ENCODE assay signal across 13 cellular contexts in the genomic region with DNA sequence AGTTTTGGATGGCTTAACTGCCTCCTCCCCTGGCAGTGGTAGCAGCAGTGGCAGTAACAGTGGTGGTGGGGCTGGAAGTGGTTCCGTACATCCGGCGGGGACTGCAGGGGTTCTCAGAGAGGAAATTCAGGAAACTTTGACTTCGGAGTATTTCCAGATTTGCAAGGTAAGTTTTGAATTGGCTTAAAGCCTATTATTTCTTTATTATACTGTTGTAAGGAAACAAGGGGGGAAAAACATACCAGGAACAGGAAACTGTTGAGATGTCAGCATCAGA. TPM values are rescaled to one million over a fixed set of nuclear protein-coding genes. Genes with fewer than 3 reads are reported as not detected.
DNase-seq lines count a peak whose midpoint lies in the region; ATAC-seq and TF ChIP-seq lines count a peak whose summit lies in the region.
"Had no signal": no experiment of that assay in that cellular context is flagged by ENCODE, and none has a peak within 500 bp of the region (broad histone marks: within the 10 kb centered on the region; RNA-seq: fewer than 3 reads in every experiment).

No MANE protein-coding gene starts in this region.

- H3F3A ChIP-seq in GM23338 (replicated peaks; ENCODE audit: low read depth) (no peaks in the 10 kb centered on the region), GM23248 (ENCODE audit: insufficient read depth) (no peaks in the 10 kb centered on the region)

- no peak overlapping the region for H3K27ac Mint-ChIP-seq in CD4-positive, alpha-beta T cell
- H3K27ac Mint-ChIP-seq in GM23338 = peak overlapping the region; percentile 52; the same call in 1 of the 2 replicates
- H3K27ac Mint-ChIP-seq in WTC11 = no peak overlapping the region
- no peak overlapping the region for H3K27ac Mint-ChIP-seq in mesothelial cell of epicardium
- H3K27ac Mint-ChIP-seq: IgD-negative memory B cell had no signal

- H3K27ac ChIP-seq in CD4-positive, alpha-beta T cell (ENCODE audit: low read depth, low read length) = no peak overlapping the region
- H3K27ac ChIP-seq in GM23338 (ENCODE audit: low read depth) = no peak overlapping the region
- no peak overlapping the region for H3K27ac ChIP-seq in GM23248
- H3K27ac ChIP-seq: esophagus squamous epithelium had no signal

- H3K9me2 ChIP-seq in GM23338 (ENCODE audit: insufficient read depth) (no peaks in the 10 kb centered on the region), GM23248 (ENCODE audit: insufficient read depth) (no peaks in the 10 kb centered on the region)

- H3K36me3 ChIP-seq in GM23338 (ENCODE audit: insufficient read depth) (no peaks in the 10 kb centered on the region), GM23248 (ENCODE audit: low read depth) (no peaks in the 10 kb centered on the region)
- H3K36me3 ChIP-seq: esophagus squamous epithelium had no signal

- CTCF ChIA-PET in CD4-positive, alpha-beta T cell (lab: Charles Lee) = no interaction called here
- CTCF ChIA-PET in WTC11 (lab: Charles Lee) = no interaction called here

- intact Hi-C loops in CD4-positive, alpha-beta T cell (cut with DNase I, micrococcal nuclease) = no loop called here
- intact Hi-C loops in left colon (cut with DNase I, micrococcal nuclease) = no loop called here

- H3K9me3 Mint-ChIP-seq in CD4-positive, alpha-beta T cell = peaks cover 13% of the 10 kb centered on the region
- H3K9me3 Mint-ChIP-seq in GM23338 (no peaks in the 10 kb centered on the region), WTC11 (no peaks in the 10 kb centered on the region), mesothelial cell of epicardium (no peaks in the 10 kb centered on the region)

- H3K27me3 ChIP-seq in CD4-positive, alpha-beta T cell (ENCODE audit: control insufficient read depth, insufficient read depth, low read length) = peaks cover 60% of the 10 kb centered on the region
- H3K27me3 ChIP-seq in GM23338 (ENCODE audit: insufficient read depth) = no peaks in the 10 kb centered on the region
- peaks cover 25% of the 10 kb centered on the region for H3K27me3 ChIP-seq in GM23248 (replicated peaks; ENCODE audit: insufficient read depth)

- H3K79me2 ChIP-seq in GM23338 (replicated peaks; ENCODE audit: insufficient read depth) = 0 out of 2 replicates have a peak, but pooled peaks cover 4% of the 10 kb centered on the region
- no peaks in the 10 kb centered on the region for H3K79me2 ChIP-seq in GM23248 (ENCODE audit: insufficient read depth)

- TF ChIP-seq CTCF in CD4-positive, alpha-beta T cell (IDR thresholded peaks at IDR 0.05) = no peak
- TF ChIP-seq CTCF in GM23338 (conservative IDR thresholded peaks at IDR 0.05; ENCODE audit: low read depth in 2 of 2) (no peak), WTC11 (IDR thresholded peaks at IDR 0.05) (no peak), mesothelial cell of epicardium (IDR thresholded peaks at IDR 0.05; ENCODE audit: unreplicated experiment) (no peak)

- peaks cover 22% of the 10 kb centered on the region for H3K4me1 Mint-ChIP-seq in CD4-positive, alpha-beta T cell (ENCODE audit: low read depth)
- H3K4me1 Mint-ChIP-seq in GM23338 (peaks cover 13% of the 10 kb centered on the region; the same call in 2 of the 3 replicates), WTC11 (peaks cover 11% of the 10 kb centered on the region), mesothelial cell of epicardium (peaks cover 11% of the 10 kb centered on the region)

- peaks cover 11% of the 10 kb centered on the region for H3K4me1 ChIP-seq in GM23338 (ENCODE audit: insufficient read depth)
- no peaks in the 10 kb centered on the region for H3K4me1 ChIP-seq in GM23248 (ENCODE audit: insufficient read depth)

- POLR2A ChIA-PET in CD4-positive, alpha-beta T cell (lab: Charles Lee) = no interaction called here
- POLR2A ChIA-PET in WTC11 (lab: Charles Lee) = no interaction called here

- H3K36me3 Mint-ChIP-seq in CD4-positive, alpha-beta T cell (ENCODE audit: low read depth) = no peaks in the 10 kb centered on the region
- peaks cover 4% of the 10 kb centered on the region; the same call in 2 of the 3 replicates for H3K36me3 Mint-ChIP-seq in GM23338 (ENCODE audit: low read depth)
- no peaks in the 10 kb centered on the region for H3K36me3 Mint-ChIP-seq in WTC11
- no peaks in the 10 kb centered on the region for H3K36me3 Mint-ChIP-seq in mesothelial cell of epicardium

- H2AFZ ChIP-seq in GM23338 = peak overlapping the region; percentile 90; the same call in 1 of the 2 replicates
- no peak overlapping the region for H2AFZ ChIP-seq in GM23248

- no peak for ATAC-seq in CD4-positive, alpha-beta T cell (ENCODE audit: poor library complexity)
- no peak for ATAC-seq in GM23338
- ATAC-seq in WTC11 = no peak
- ATAC-seq in left colon = no peak
- ATAC-seq: stimulated activated naive CD8-positive, alpha-beta T cell treated with anti-CD3 and anti-CD28 coated beads, Interleukin-15, Interleukin-2, amounts not matched to agents 100 U/mL and 50 U/mL, for 24 hours had no signal

- H3K4me3 Mint-ChIP-seq in CD4-positive, alpha-beta T cell = peak overlapping the region; percentile 58
- H3K4me3 Mint-ChIP-seq in GM23338 = peak overlapping the region; percentile 87
- peak overlapping the region; percentile 91 for H3K4me3 Mint-ChIP-seq in WTC11
- H3K4me3 Mint-ChIP-seq in mesothelial cell of epicardium = peak overlapping the region; percentile 60

- H3K27me3 Mint-ChIP-seq in CD4-positive, alpha-beta T cell = peaks cover 86% of the 10 kb centered on the region
- peaks cover 9% of the 10 kb centered on the region for H3K27me3 Mint-ChIP-seq in GM23338 (ENCODE audit: insufficient read depth, low read depth, poor library complexity)
- H3K27me3 Mint-ChIP-seq in WTC11 (ENCODE audit: low read depth) = peaks cover 3% of the 10 kb centered on the region; the same call in 1 of the 2 replicates
- H3K27me3 Mint-ChIP-seq in mesothelial cell of epicardium (ENCODE audit: low read depth) = peaks cover 81% of the 10 kb centered on the region

- H4K20me1 ChIP-seq in GM23338 (replicated peaks; ENCODE audit: insufficient read depth) = no peaks in the 10 kb centered on the region
- no peaks in the 10 kb centered on the region for H4K20me1 ChIP-seq in GM23248 (ENCODE audit: insufficient read depth)

- H3K4me3 ChIP-seq in GM23338 = peak overlapping the region; percentile 86
- H3K4me3 ChIP-seq in GM23248 = no peak overlapping the region

- H3K4me2 ChIP-seq in GM23338 (peak overlapping the region; percentile 94), GM23248 (ENCODE audit: unreplicated experiment) (no peak overlapping the region)

- in situ Hi-C loops in GM23248 (cut with MboI) = no loop called here

- no peak overlapping the region for H3K9ac ChIP-seq in GM23248

- H3K9me3 ChIP-seq in CD4-positive, alpha-beta T cell (ENCODE audit: control insufficient read depth, low read length) = no peaks in the 10 kb centered on the region
- H3K9me3 ChIP-seq in GM23248 (ENCODE audit: low read depth) = no peaks in the 10 kb centered on the region
- H3K9me3 ChIP-seq: esophagus squamous epithelium had no signal

- no peak for DNase-seq in CD4-positive, alpha-beta T cell
- DNase-seq in GM23338 (ENCODE audit: low spot score) (peak; percentile 51), WTC11 (ENCODE audit: low spot score) (peak; percentile 33), mesothelial cell of epicardium (ENCODE audit: low spot score in 2 of 2, unreplicated experiment in 2 of 2) (no peak), HuH-7 (ENCODE audit: low spot score) (no peak), GM23248 (no peak), left colon (no peak)
- DNase-seq: activated CD4-positive, CD25-positive, alpha-beta regulatory T cell; amniotic stem cell; esophagus squamous epithelium; stimulated activated naive CD8-positive, alpha-beta T cell treated with anti-CD3 and anti-CD28 coated beads, Interleukin-15, Interleukin-2, amounts not matched to agents 100 U/mL and 50 U/mL, for 24 hours had no signal

- WGBS in GM23248 (ENCODE audit: low coverage in 1 of 2, low lambda C conversion rate in 2 of 2, missing lambda C conversion rate in 2 of 2), 2 experiments = 1 to 6% methylated on average over 4 of the region's 4 CpGs

TF ChIP-seq in GM23338, 12 proteins besides CTCF, POLR2A, EP300 and RAD21 (continues in another document):
- TF ChIP-seq ZNF331 (CRISPR knock-in tag; IDR thresholded peaks at IDR 0.05; ENCODE audit: low read depth) (no peak), EZH2phosphoT487 (IDR thresholded peaks at IDR 0.05; ENCODE audit: unreplicated experiment) (no peak), NANOG (IDR thresholded peaks at IDR 0.05; ENCODE audit: borderline replicate concordance) (no peak)

TF ChIP-seq in WTC11, 78 proteins besides CTCF, POLR2A, EP300 and RAD21 (continues in another document):
- TF ChIP-seq ZNF671 (CRISPR knock-in tag; IDR thresholded peaks at IDR 0.05) (no peak), ZNF416 (CRISPR knock-in tag; IDR thresholded peaks at IDR 0.05) (no peak), OVOL2 (CRISPR knock-in tag; IDR thresholded peaks at IDR 0.05; ENCODE audit: borderline replicate concordance) (no peak), SMAD4 (CRISPR knock-in tag; IDR thresholded peaks at IDR 0.05) (no peak)
- TF ChIP-seq, protein P1, sequence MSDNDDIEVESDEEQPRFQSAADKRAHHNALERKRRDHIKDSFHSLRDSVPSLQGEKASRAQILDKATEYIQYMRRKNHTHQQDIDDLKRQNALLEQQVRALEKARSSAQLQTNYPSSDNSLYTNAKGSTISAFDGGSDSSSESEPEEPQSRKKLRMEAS (CRISPR knock-in tag; IDR thresholded peaks at IDR 0.05) = no peak
- TF ChIP-seq, protein P2, sequence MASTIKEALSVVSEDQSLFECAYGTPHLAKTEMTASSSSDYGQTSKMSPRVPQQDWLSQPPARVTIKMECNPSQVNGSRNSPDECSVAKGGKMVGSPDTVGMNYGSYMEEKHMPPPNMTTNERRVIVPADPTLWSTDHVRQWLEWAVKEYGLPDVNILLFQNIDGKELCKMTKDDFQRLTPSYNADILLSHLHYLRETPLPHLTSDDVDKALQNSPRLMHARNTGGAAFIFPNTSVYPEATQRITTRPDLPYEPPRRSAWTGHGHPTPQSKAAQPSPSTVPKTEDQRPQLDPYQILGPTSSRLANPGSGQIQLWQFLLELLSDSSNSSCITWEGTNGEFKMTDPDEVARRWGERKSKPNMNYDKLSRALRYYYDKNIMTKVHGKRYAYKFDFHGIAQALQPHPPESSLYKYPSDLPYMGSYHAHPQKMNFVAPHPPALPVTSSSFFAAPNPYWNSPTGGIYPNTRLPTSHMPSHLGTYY (CRISPR knock-in tag; IDR thresholded peaks at IDR 0.05) = no peak

RNA-seq across cellular contexts. Expression of a gene that starts 1.5 kb away (rescaled TPM):
- not detected for total RNA-seq in CD4-positive, alpha-beta T cell
- 2.9 and 4.2 TPM in 2 replicates for total RNA-seq in GM23338 (2014; rRNA removed; shearing (Covaris generic))
- 2.1 and 6.0 TPM in 2 replicates for polyA plus RNA-seq in GM23338 (2016; fragmentation: Nextera tagmentation; extraction: Ambion mirVana)
- total RNA-seq in WTC11 (2021) = 5.8 to 5.9 TPM (median 5.8 TPM) in 3 replicates
- 1.7 to 2.5 TPM (median 1.7 TPM) in 3 replicates for total RNA-seq in mesothelial cell of epicardium
- not detected in 2 replicates for total RNA-seq in GM23248 (2014; rRNA removed; shearing (Covaris generic))
- polyA plus RNA-seq in GM23248 (2016; fragmentation: Nextera tagmentation; extraction: Ambion mirVana) = not detected in 2 replicates
- total RNA-seq in left colon = under 1 TPM; 0.21 to 0.61 TPM
- total RNA-seq: liver had no signal
- polyA plus RNA-seq: IgD-negative memory B cell, liver had no signal

Comparison
In these comparisons a context has a peak if more than half of its experiments do, and no peak if none do; other contexts are left out.
1. DNase-seq: peak in GM23338 (single experiment) and WTC11 (single experiment); none in CD4-positive, alpha-beta T cell (0 of 10), mesothelial cell of epicardium (0 of 2), HuH-7 (single experiment), GM23248 (single experiment) and left colon (0 of 2).
2. Peak in every context shown above with its lines, with median percentiles within 50 percentile points of each other: H3K4me3 Mint-ChIP-seq.